In the genomic region with DNA sequence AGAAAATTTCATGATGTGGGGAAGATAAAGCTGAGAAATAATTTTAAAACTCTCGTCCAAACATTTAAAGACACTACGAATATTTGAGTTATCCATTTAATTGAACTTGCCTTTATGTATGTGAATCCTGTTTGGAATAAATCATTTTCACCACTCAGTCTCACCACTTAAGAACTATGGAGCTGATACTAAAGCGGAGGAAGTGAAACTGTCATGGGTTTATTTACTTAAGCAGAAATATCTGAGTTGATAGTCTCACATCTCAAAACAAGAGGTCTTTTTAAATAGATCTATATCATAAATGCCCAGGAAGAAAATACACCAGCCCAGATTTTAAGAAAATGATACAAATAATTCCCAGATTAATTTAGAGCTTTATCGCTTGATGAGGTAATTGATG, we compare ENCODE assay signal across 17 cellular contexts.
"Had no signal": no experiment of that assay in that cellular context is flagged by ENCODE, and none has a peak within 500 bp of the region (broad histone marks: within the 10 kb centered on the region; RNA-seq: fewer than 3 reads in every experiment).

No MANE protein-coding gene starts in this region.

- H3K4me1 ChIP-seq: gastrocnemius medialis, spleen, testis, tibial nerve had no signal

- H3K4me3 ChIP-seq: gastrocnemius medialis, spleen, testis, tibial nerve had no signal

- H3K27ac ChIP-seq: gastrocnemius medialis, spleen, testis, tibial nerve had no signal

- FAIRE-seq: endometrium had no signal

- H3K9me3 ChIP-seq: gastrocnemius medialis, testis had no signal

- H3K27me3 ChIP-seq: gastrocnemius medialis, spleen, testis, tibial nerve had no signal

- DNase-seq: effector memory CD4-positive, alpha-beta T cell; gastrocnemius medialis; islet precursor cell; mammary epithelial cell; natural killer cell; spleen; stimulated activated CD4-positive, alpha-beta T cell treated with anti-CD3 and anti-CD28 coated beads, Interleukin-15, amount 100 ng/mL, for 24 hours; stimulated activated CD4-positive, alpha-beta T cell treated with anti-CD3 and anti-CD28 coated beads, Interleukin-1b, Interleukin-23, amount 100 ng/mL, for 48 hours; stimulated activated CD4-positive, alpha-beta T cell treated with anti-CD3 and anti-CD28 coated beads, Interleukin-4, amount 100 ng/mL, for 24 hours; stimulated activated naive B cell treated with anti-CD40 and anti-IgM and Interleukin-4, amounts not matched to agents 10 μg/mL and 1 μg/mL and 100 μg/mL, for 72 hours; stimulated activated naive CD8-positive, alpha-beta T cell treated with anti-CD3 and anti-CD28 coated beads, Interleukin-15, amount 100 ng/mL, for 72 hours; testis had no signal

- ATAC-seq: esophagus mucosa; gastrocnemius medialis; left lobe of liver; natural killer cell; sciatic nerve; stimulated activated naive B cell treated with anti-CD40 and anti-IgM and Interleukin-4, amounts not matched to agents 10 μg/mL and 1 μg/mL and 100 μg/mL, for 72 hours; stimulated activated naive CD8-positive, alpha-beta T cell treated with anti-CD3 and anti-CD28 coated beads, Interleukin-15, amount 100 ng/mL, for 72 hours had no signal

- H3K36me3 ChIP-seq: gastrocnemius medialis, spleen, tibial nerve had no signal
